15 cellular contexts compared by ENCODE assay signal in the genomic region with DNA sequence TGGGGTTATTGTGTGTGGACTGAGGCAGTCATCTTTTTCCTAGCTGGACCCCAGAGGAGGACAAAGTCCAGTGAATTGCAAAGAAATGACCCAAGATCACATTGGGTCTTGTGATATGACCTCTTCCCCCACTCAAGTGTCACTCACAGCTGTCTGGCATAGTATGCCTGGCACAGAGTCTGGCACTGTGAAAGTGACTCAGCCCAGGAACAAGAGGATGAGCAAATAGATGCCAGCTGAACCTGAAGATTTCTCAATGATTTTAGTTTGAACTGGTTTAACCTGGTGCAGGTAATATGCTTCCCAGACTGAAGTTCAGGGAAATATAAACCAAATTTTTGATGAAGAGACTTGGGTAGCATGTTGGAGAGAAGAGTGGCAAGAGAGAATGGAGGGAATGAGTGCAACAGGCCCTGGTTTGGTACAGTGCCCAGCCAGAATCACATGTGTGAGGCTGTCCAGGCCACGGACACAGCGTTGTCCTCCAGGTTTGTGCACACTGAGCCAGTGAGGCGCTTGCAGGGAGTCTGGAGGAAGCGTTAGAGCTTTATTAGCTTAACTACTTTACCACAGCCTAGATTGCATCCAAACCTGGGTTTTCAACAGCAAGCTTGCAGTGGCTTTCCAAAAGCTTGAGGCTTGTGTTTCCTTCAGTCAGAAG.
"Had no signal": no experiment of that assay in that cellular context is flagged by ENCODE, and none has a peak within 500 bp of the region (broad histone marks: within the 10 kb centered on the region; RNA-seq: fewer than 3 reads in every experiment).

No MANE protein-coding gene starts in this region.

- H3K27me3 Mint-ChIP-seq: activated naive CD8-positive, alpha-beta T cell; stimulated activated naive CD8-positive, alpha-beta T cell treated with anti-CD3 and anti-CD28 coated beads, Interleukin-15, amount 100 ng/mL, for 72 hours had no signal

- H3K9me3 ChIP-seq: gastroesophageal sphincter, testis, upper lobe of right lung had no signal

- DNase-seq: activated CD4-positive, alpha-beta T cell treated with anti-CD3 and anti-CD28 coated beads for 1 hour; activated CD4-positive, alpha-beta T cell treated with anti-CD3 and anti-CD28 coated beads, Interleukin-2, amount 50 U/mL, for 48 hours; activated gamma-delta T cell; activated T-cell treated with anti-CD3 and anti-CD28 coated beads, Interleukin-2, amount 50 U/mL, for 4 hours; amygdala; hippocampal formation; nephron progenitor cell; stimulated activated CD4-positive, alpha-beta T cell treated with anti-CD3 and anti-CD28 coated beads, Interleukin-4, amount 100 ng/mL, for 24 hours; stimulated activated naive CD8-positive, alpha-beta T cell treated with anti-CD3 and anti-CD28 coated beads, Interleukin-15, amount 100 ng/mL, for 72 hours; T-helper 9 cell; testis; upper lobe of right lung had no signal

- H3K9me3 Mint-ChIP-seq: memory B cell had no signal

- H3K4me1 ChIP-seq: gastroesophageal sphincter, testis, upper lobe of right lung had no signal

- H3K4me1 Mint-ChIP-seq: memory B cell; stimulated activated naive CD8-positive, alpha-beta T cell treated with anti-CD3 and anti-CD28 coated beads, Interleukin-15, amount 100 ng/mL, for 72 hours had no signal

- H3K27ac Mint-ChIP-seq: activated naive CD8-positive, alpha-beta T cell; memory B cell; nephron progenitor cell; stimulated activated naive CD8-positive, alpha-beta T cell treated with anti-CD3 and anti-CD28 coated beads, Interleukin-15, amount 100 ng/mL, for 72 hours had no signal

- H3K27ac ChIP-seq: gastroesophageal sphincter, testis, upper lobe of right lung had no signal

- H3K36me3 ChIP-seq: gastroesophageal sphincter, upper lobe of right lung had no signal

- H3K36me3 Mint-ChIP-seq: activated naive CD8-positive, alpha-beta T cell; memory B cell had no signal

- H3K4me3 Mint-ChIP-seq: activated naive CD8-positive, alpha-beta T cell; activated T-cell treated with anti-CD3 and anti-CD28 coated beads, Interleukin-2, amount 50 U/mL, for 4 hours; memory B cell; nephron progenitor cell; stimulated activated naive CD8-positive, alpha-beta T cell treated with anti-CD3 and anti-CD28 coated beads, Interleukin-15, amount 100 ng/mL, for 72 hours had no signal

- H3K4me3 ChIP-seq: gastroesophageal sphincter, testis, upper lobe of right lung had no signal

- H3K27me3 ChIP-seq: gastroesophageal sphincter, testis, upper lobe of right lung had no signal

- ATAC-seq: activated T-cell treated with anti-CD3 and anti-CD28 coated beads, Interleukin-2, amount 50 U/mL, for 4 hours; gastroesophageal sphincter; stimulated activated naive CD8-positive, alpha-beta T cell treated with anti-CD3 and anti-CD28 coated beads, Interleukin-15, amount 100 ng/mL, for 72 hours; upper lobe of right lung had no signal
